In the genomic region with DNA sequence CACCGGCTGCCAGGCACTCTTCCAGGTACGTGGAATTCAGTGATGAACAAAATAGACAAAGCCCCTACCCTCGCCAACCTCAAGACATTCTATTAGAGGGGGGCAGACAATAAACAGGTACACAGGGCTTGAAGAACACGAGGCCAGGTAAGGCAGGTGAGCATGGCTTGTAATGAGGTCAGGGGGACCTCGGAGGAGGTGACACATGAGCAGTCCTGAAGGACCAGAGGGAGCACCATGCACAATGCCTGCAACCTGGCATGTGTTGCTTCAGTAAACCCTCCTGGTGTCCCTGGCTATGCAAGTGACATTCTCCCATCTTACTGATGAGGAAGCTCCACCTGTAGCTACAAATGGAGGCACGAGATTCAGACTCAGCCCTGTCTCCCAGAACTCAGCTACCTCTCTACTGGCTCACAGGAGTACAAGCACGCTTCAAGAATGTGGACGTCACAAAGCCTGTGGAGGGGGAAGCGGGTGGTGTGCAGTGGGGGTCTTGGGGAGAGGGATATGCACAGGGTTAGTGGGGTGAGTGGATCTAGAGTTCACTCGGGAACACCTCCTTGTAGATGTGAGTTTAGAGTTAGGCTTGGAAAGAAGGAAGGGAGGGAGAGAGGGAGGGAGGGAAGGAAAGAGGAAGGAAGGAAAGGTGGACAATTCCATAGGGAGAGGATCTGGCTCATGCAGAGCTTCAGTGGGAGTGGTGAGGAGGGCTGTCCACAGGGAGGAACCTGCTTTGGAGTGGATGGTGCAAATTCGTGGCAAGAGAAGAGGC, we compare ENCODE assay signal across 16 cellular contexts. TPM values are rescaled to one million over a fixed set of nuclear protein-coding genes. Genes with fewer than 3 reads are reported as not detected.
DNase-seq lines count a peak whose midpoint lies in the region; ATAC-seq and TF ChIP-seq lines count a peak whose summit lies in the region.
"Had no signal": no experiment of that assay in that cellular context is flagged by ENCODE, and none has a peak within 500 bp of the region (broad histone marks: within the 10 kb centered on the region; RNA-seq: fewer than 3 reads in every experiment).

No MANE protein-coding gene starts in this region.

- H3K4me3 Mint-ChIP-seq in activated CD4-positive, alpha-beta T cell treated with anti-CD3 and anti-CD28 coated beads, Interleukin-2, amount 10 ng/mL, durations not matched to agents 24 days and 14 days, result no peak overlapping the region
- H3K4me3 Mint-ChIP-seq in central memory CD8-positive, alpha-beta T cell, result peak overlapping the region; percentile 51
- H3K4me3 Mint-ChIP-seq in endothelial cell (ENCODE audit: unreplicated experiment), result no peak overlapping the region

- H3K4me1 ChIP-seq in Loucy (ENCODE audit: insufficient read depth, low read length, poor library complexity, severe bottlenecking) (peaks cover 73% of the 10 kb centered on the region), spleen (peaks cover 38 to 100% (median 84%) of the 10 kb centered on the region in 6 donors), sigmoid colon (peaks cover 0 to 14% (median 12%) of the 10 kb centered on the region in 4 donors)
- H3K4me1 ChIP-seq: uterus had no signal

- H3K36me3 ChIP-seq in Loucy (ENCODE audit: insufficient read depth, low read length) (0 out of 2 replicates have a peak, but pooled peaks cover 4% of the 10 kb centered on the region), spleen (peaks cover 0 to 2% (median 0%) of the 10 kb centered on the region in 6 donors), sigmoid colon (peaks cover 0 to 7% (median under 1%) of the 10 kb centered on the region in 4 donors)
- H3K36me3 ChIP-seq: uterus had no signal

- H3K4me1 Mint-ChIP-seq in activated CD4-positive, alpha-beta T cell treated with anti-CD3 and anti-CD28 coated beads, Interleukin-2, amount 10 ng/mL, durations not matched to agents 24 days and 14 days, result peaks cover 76% of the 10 kb centered on the region
- peaks cover 90% of the 10 kb centered on the region for H3K4me1 Mint-ChIP-seq in central memory CD8-positive, alpha-beta T cell
- H3K4me1 Mint-ChIP-seq in endothelial cell (ENCODE audit: unreplicated experiment), result peaks cover 42% of the 10 kb centered on the region

- H3K9ac ChIP-seq in Loucy (ENCODE audit: low read depth, low read length, poor library complexity, severe bottlenecking), result peak overlapping the region; percentile 60

- no peak for ATAC-seq in central memory CD8-positive, alpha-beta T cell (replicated peaks; ENCODE audit: extremely low read depth, poor library complexity, severe bottlenecking)

- H3K9me2 ChIP-seq in Loucy (replicated peaks; ENCODE audit: low read depth, low read length), result no peaks in the 10 kb centered on the region

- peak overlapping the region; percentile 79 for H3K27ac Mint-ChIP-seq in activated CD4-positive, alpha-beta T cell treated with anti-CD3 and anti-CD28 coated beads, Interleukin-2, amount 10 ng/mL, durations not matched to agents 24 days and 14 days
- H3K27ac Mint-ChIP-seq in central memory CD8-positive, alpha-beta T cell (ENCODE audit: low read depth), result peak overlapping the region; percentile 61
- no peak overlapping the region for H3K27ac Mint-ChIP-seq in endothelial cell (ENCODE audit: unreplicated experiment)

- 80 to 93% (median 89%) methylated on average over 10 to 11 of the region's 11 CpGs for WGBS in spleen, 5 donors
- WGBS in sigmoid colon, 2 donors, result 81 to 87% methylated on average over 11 of the region's 11 CpGs

- H3K27me3 ChIP-seq in Loucy (ENCODE audit: insufficient read depth, low read length, poor library complexity, severe bottlenecking) (no peaks in the 10 kb centered on the region), spleen (replicated peaks in 1 of 7) (no peaks in the 10 kb centered on the region), sigmoid colon (peaks cover 0 to 9% (median 0%) of the 10 kb centered on the region in 3 donors)
- H3K27me3 ChIP-seq: uterus had no signal

- no peak for TF ChIP-seq POLR2A in spleen (IDR thresholded peaks at IDR 0.05)
- no peak for TF ChIP-seq POLR2A in sigmoid colon (IDR thresholded peaks at IDR 0.05)

- TF ChIP-seq CTCF in Loucy (conservative IDR thresholded peaks at IDR 0.05; ENCODE audit: low read length), result no peak
- TF ChIP-seq CTCF in spleen (IDR thresholded peaks at IDR 0.05 in 8 of 11, conservative IDR thresholded peaks at IDR 0.05 in 3 of 11), result no peak
- no peak for TF ChIP-seq CTCF in sigmoid colon (IDR thresholded peaks at IDR 0.05)
- no peak for TF ChIP-seq CTCF in endothelial cell (IDR thresholded peaks at IDR 0.05; ENCODE audit: unreplicated experiment)

- H3K9me3 ChIP-seq in Loucy (ENCODE audit: insufficient read depth, low read depth, low read length), result no peaks in the 10 kb centered on the region
- no peaks in the 10 kb centered on the region for H3K9me3 ChIP-seq in spleen
- no peaks in the 10 kb centered on the region for H3K9me3 ChIP-seq in sigmoid colon
- H3K9me3 ChIP-seq: psoas muscle, uterus had no signal

- TF ChIP-seq EP300 in sigmoid colon (IDR thresholded peaks at IDR 0.05), result no peak

- H4K20me1 ChIP-seq in Loucy (ENCODE audit: insufficient read depth, low read length, poor library complexity, severe bottlenecking), result no peaks in the 10 kb centered on the region

- H3K27me3 Mint-ChIP-seq in activated CD4-positive, alpha-beta T cell treated with anti-CD3 and anti-CD28 coated beads, Interleukin-2, amount 10 ng/mL, durations not matched to agents 24 days and 14 days, result no peaks in the 10 kb centered on the region
- no peaks in the 10 kb centered on the region for H3K27me3 Mint-ChIP-seq in central memory CD8-positive, alpha-beta T cell
- peaks cover 10% of the 10 kb centered on the region for H3K27me3 Mint-ChIP-seq in endothelial cell (ENCODE audit: unreplicated experiment)

- H3K79me2 ChIP-seq in Loucy (ENCODE audit: insufficient read depth, low read length), result 0 out of 2 replicates have a peak, but pooled peaks cover under 1% of the 10 kb centered on the region

- intact Hi-C loops in activated CD4-positive, alpha-beta T cell treated with anti-CD3 and anti-CD28 coated beads, Interleukin-2, amount 10 ng/mL, durations not matched to agents 24 days and 14 days (cut with micrococcal nuclease), result loop anchor here (1.0 to 5.0 kb wide), 5 partner anchors 9 to 560 kb away; a partner anchor contains a TSS
- intact Hi-C loops in spleen (cut with DNase I; ENCODE audit: low total_unique reads), result loop anchor here (10.0 kb wide), 1 partner anchor 232 kb away; no protein-coding TSS in a partner anchor
- intact Hi-C loops in sigmoid colon (cut with DNase I), result loop anchor here (1.0 to 5.0 kb wide), 2 partner anchors 74 to 240 kb away; a partner anchor contains a TSS

- H3F3A ChIP-seq in Loucy (ENCODE audit: low read depth), result peaks cover 11% of the 10 kb centered on the region; the same call in 1 of the 2 replicates

- peaks cover 2% of the 10 kb centered on the region for H3K36me3 Mint-ChIP-seq in activated CD4-positive, alpha-beta T cell treated with anti-CD3 and anti-CD28 coated beads, Interleukin-2, amount 10 ng/mL, durations not matched to agents 24 days and 14 days (ENCODE audit: low read depth)
- H3K36me3 Mint-ChIP-seq in central memory CD8-positive, alpha-beta T cell (ENCODE audit: insufficient read depth), result peaks cover 24% of the 10 kb centered on the region
- H3K36me3 Mint-ChIP-seq in endothelial cell (ENCODE audit: low read depth, unreplicated experiment), result peaks cover 5% of the 10 kb centered on the region

- no peak for DNase-seq in activated CD4-positive, alpha-beta T cell treated with anti-CD3 and anti-CD28 coated beads, Interleukin-2, amount 10 ng/mL, durations not matched to agents 24 days and 14 days
- DNase-seq in activated CD4-positive, alpha-beta T cell treated with anti-CD3 and anti-CD28 coated beads for 1 hour, result no peak
- no peak for DNase-seq in central memory CD8-positive, alpha-beta T cell (ENCODE audit: low spot score in 2 of 2)
- DNase-seq in spleen (no peak), sigmoid colon (no peak), endothelial cell (ENCODE audit: low spot score) (no peak), SHP77 treated with DMSO at 0.1 percent for 48 hours (lab: John Stamatoyannopoulos, UW) (no peak)
- DNase-seq: GF-D8; NCI-H1694; Right ventricle myocardium superior; stimulated activated CD4-positive, alpha-beta T cell treated with anti-CD3 and anti-CD28 coated beads, Interleukin-12 subunit alpha, Interleukin-12 subunit beta, amount 100 ng/mL, for 4 hours; stimulated activated naive CD4-positive, alpha-beta T cell treated with Interleukin-2 at 50 U/mL for 16 hours; uterus had no signal

- no peak overlapping the region for H3K4me2 ChIP-seq in Loucy (ENCODE audit: low read depth, low read length, poor library complexity, severe bottlenecking)

- no peak overlapping the region for H2AFZ ChIP-seq in Loucy (ENCODE audit: low read length)

- no peaks in the 10 kb centered on the region for H3K9me3 Mint-ChIP-seq in activated CD4-positive, alpha-beta T cell treated with anti-CD3 and anti-CD28 coated beads, Interleukin-2, amount 10 ng/mL, durations not matched to agents 24 days and 14 days
- no peaks in the 10 kb centered on the region for H3K9me3 Mint-ChIP-seq in central memory CD8-positive, alpha-beta T cell
- H3K9me3 Mint-ChIP-seq in endothelial cell (ENCODE audit: unreplicated experiment), result no peaks in the 10 kb centered on the region

- H3K27ac ChIP-seq in spleen (peak overlapping the region in 7 of 8 donors; percentile 63 to 97 (median 96)), sigmoid colon (no peak overlapping the region)
- H3K27ac ChIP-seq: coronary artery, psoas muscle, uterus had no signal

- H3K4me3 ChIP-seq in Loucy (ENCODE audit: low read length, poor library complexity, severe bottlenecking) (no peak overlapping the region), spleen (peak overlapping the region in 1 of 8 donors; percentile 58), sigmoid colon (no peak overlapping the region)
- H3K4me3 ChIP-seq: coronary artery, psoas muscle, uterus had no signal

RNA-seq across cellular contexts. Expression of a gene that starts 7.6 kb away (rescaled TPM):
- 59.4 and 61.6 TPM in 2 replicates for total RNA-seq in activated CD4-positive, alpha-beta T cell treated with anti-CD3 and anti-CD28 coated beads, Interleukin-2, amount 10 ng/mL, durations not matched to agents 24 days and 14 days
- total RNA-seq in spleen (10 to 100 TPM; 13.5 to 30.0 (median 21.2) TPM), sigmoid colon (1 to 10 TPM; 1.8 to 3.6 (median 2.8) TPM), endothelial cell (ENCODE audit: unreplicated experiment) (6.6 TPM)
- polyA plus RNA-seq in spleen (10 to 100 TPM in 2 of 3 donors, 1 to 10 TPM in 1; 6.2 to 12.4 (median 11.9) TPM), sigmoid colon (100 to 1,000 TPM; 110 to 159 (median 151) TPM)

Comparison
In these comparisons a context has a peak if more than half of its experiments do, and no peak if none do; other contexts are left out.
1. H3K27ac ChIP-seq: peak in spleen (7 of 8); none in sigmoid colon (0 of 4).